Comparison of ENCODE assay signal across 10 cellular contexts in genomic region chr11:65213322-65214211, GRCh38. TPM values are rescaled to one million over a fixed set of nuclear protein-coding genes. Genes with fewer than 3 reads are reported as not detected.
DNase-seq lines count a peak whose midpoint lies in the region; FAIRE-seq and TF ChIP-seq lines count a peak whose summit lies in the region.
"Had no signal": no experiment of that assay in that cellular context is flagged by ENCODE, and none has a peak within 500 bp of the region (broad histone marks: within the 10 kb centered on the region; RNA-seq: fewer than 3 reads in every experiment).

No MANE protein-coding gene starts in this region.

- H3K36me3 Mint-ChIP-seq in mesothelial cell of epicardium, result peaks cover 11% of the 10 kb centered on the region

- no peaks in the 10 kb centered on the region for H3K9me3 ChIP-seq in HUES64 (ENCODE audit: insufficient read depth, low read depth, low read length)

- peak overlapping the region; percentile 81 for H3K27ac ChIP-seq in HUES64 (ENCODE audit: low read depth, low read length)

- DNase-seq in COLO668 (lab: John Stamatoyannopoulos, UW; ENCODE audit: unreplicated experiment), result peak; percentile 72
- DNase-seq in activated CD8-positive, alpha-beta memory T cell treated with anti-CD3 and anti-CD28 coated beads, Interleukin-2, amount 50 U/mL, for 48 hours, result peak; percentile 63
- no peak for DNase-seq in mesothelial cell of epicardium (ENCODE audit: low spot score in 2 of 2, unreplicated experiment in 2 of 2)
- DNase-seq in NCI-H82 treated with DMSO at 0.1 percent for 48 hours (lab: John Stamatoyannopoulos, UW; ENCODE audit: unreplicated experiment), result no peak
- DNase-seq in NCI-H2081 treated with DMSO at 0.1 percent for 48 hours (lab: John Stamatoyannopoulos, UW), result no peak
- no peak for DNase-seq in HTR-8/SVneo (ENCODE audit: insufficient read length, low spot score)
- no peak for DNase-seq in C1 segment of cervical spinal cord (lab: John Stamatoyannopoulos, UW)
- DNase-seq: SW 1271 had no signal

- peaks cover 3% of the 10 kb centered on the region for H3K4me1 Mint-ChIP-seq in mesothelial cell of epicardium

- H3K4me3 ChIP-seq in HUES64 (ENCODE audit: low read length), result peak overlapping the region; percentile 8; the same call in 1 of the 2 replicates

- peak overlapping the region; percentile 56 for H3K27ac Mint-ChIP-seq in mesothelial cell of epicardium

- no peaks in the 10 kb centered on the region for H3K27me3 Mint-ChIP-seq in mesothelial cell of epicardium (ENCODE audit: low read depth)

- TF ChIP-seq CTCF in mesothelial cell of epicardium (IDR thresholded peaks at IDR 0.05; ENCODE audit: unreplicated experiment), result no peak

- WGBS in HUES64, result 70% methylated on average over 26 of the region's 26 CpGs

- H3K4me3 Mint-ChIP-seq in mesothelial cell of epicardium, result no peak overlapping the region

- H3K27me3 ChIP-seq in HUES64 (ENCODE audit: insufficient read depth, low read length), result no peaks in the 10 kb centered on the region

- peaks cover 29% of the 10 kb centered on the region for H3K36me3 ChIP-seq in HUES64 (ENCODE audit: insufficient read depth, low read length)

- H3K4me1 ChIP-seq in HUES64 (ENCODE audit: insufficient read depth, low read length), result peaks cover 25% of the 10 kb centered on the region

- peak overlapping the region; percentile 50 for H3K9ac ChIP-seq in HUES64 (ENCODE audit: low read depth, low read length)

- no peaks in the 10 kb centered on the region for H3K9me3 Mint-ChIP-seq in mesothelial cell of epicardium

- FAIRE-seq in HTR-8/SVneo (lab: Jason Lieb, UNC), result no peak

RNA-seq across cellular contexts. Expression of gene CAPN1, which starts 31.8 kb away (rescaled TPM):
- polyA plus RNA-seq in HUES64 (2013, experiment 1 of 2), result 82.8 TPM
- 78.6 TPM for polyA plus RNA-seq in HUES64 (2013, experiment 2 of 2)
- total RNA-seq in mesothelial cell of epicardium, result 176 to 196 TPM (median 192 TPM) in 3 replicates

RNA-seq across cellular contexts. Expression of gene SPDYC, which starts 43.5 kb away (rescaled TPM):
- polyA plus RNA-seq in HUES64 (2013, experiment 1 of 2), result not detected
- polyA plus RNA-seq in HUES64 (2013, experiment 2 of 2), result not detected
- not detected in 3 replicates for total RNA-seq in mesothelial cell of epicardium
- total RNA-seq: osteocyte had no signal

RNA-seq across cellular contexts. Expression of gene POLA2, which starts 48.2 kb away (rescaled TPM):
- 33.3 TPM for polyA plus RNA-seq in HUES64 (2013, experiment 1 of 2)
- 34.2 TPM for polyA plus RNA-seq in HUES64 (2013, experiment 2 of 2)
- total RNA-seq in mesothelial cell of epicardium, result 14.1 to 16.1 TPM (median 14.6 TPM) in 3 replicates

Comparison
In these comparisons a context has a peak if more than half of its experiments do, and no peak if none do; other contexts are left out.
1. DNase-seq: peak in COLO668 (single experiment) and activated CD8-positive, alpha-beta memory T cell treated with anti-CD3 and anti-CD28 coated beads, Interleukin-2, amount 50 U/mL, for 48 hours (single experiment); none in mesothelial cell of epicardium (0 of 2), NCI-H82 treated with DMSO at 0.1 percent for 48 hours (single experiment), NCI-H2081 treated with DMSO at 0.1 percent for 48 hours (single experiment), HTR-8/SVneo (single experiment) and C1 segment of cervical spinal cord (0 of 14).